Comparison of ENCODE assay signal across 19 cellular contexts in genomic region chr9:124452326-124452725, GRCh38. TPM values are rescaled to one million over a fixed set of nuclear protein-coding genes. Genes with fewer than 3 reads are reported as not detected.
"Had no signal": no experiment of that assay in that cellular context is flagged by ENCODE, and none has a peak within 500 bp of the region (broad histone marks: within the 10 kb centered on the region; RNA-seq: fewer than 3 reads in every experiment).

No MANE protein-coding gene starts in this region.

- H3K9me3 Mint-ChIP-seq: activated T-helper 17 cell treated with anti-CD3 and anti-CD28 coated beads, Interleukin-2, amount 50 U/mL, for 72 hours; natural killer cell; stimulated activated naive CD8-positive, alpha-beta T cell treated with anti-CD3 and anti-CD28 coated beads, Interleukin-15, Interleukin-2, amounts not matched to agents 100 ng/mL and 50 ng/mL, for 24 hours; type B pancreatic cell had no signal

- H3K4me1 Mint-ChIP-seq: activated T-helper 17 cell treated with anti-CD3 and anti-CD28 coated beads, Interleukin-2, amount 50 U/mL, for 72 hours; natural killer cell had no signal

- H2AFZ ChIP-seq: hepatocyte had no signal

- H3K4me2 ChIP-seq: hepatocyte had no signal

- H3K4me3 Mint-ChIP-seq: activated T-helper 17 cell treated with anti-CD3 and anti-CD28 coated beads, Interleukin-2, amount 50 U/mL, for 72 hours; natural killer cell; stimulated activated naive CD8-positive, alpha-beta T cell treated with anti-CD3 and anti-CD28 coated beads, Interleukin-15, Interleukin-2, amounts not matched to agents 100 ng/mL and 50 ng/mL, for 24 hours; type B pancreatic cell had no signal

- H3K9me3 ChIP-seq: left lung, mucosa of descending colon, psoas muscle, right lobe of liver, suprapubic skin had no signal

- H3K36me3 ChIP-seq: left lung, right lobe of liver, suprapubic skin had no signal

- DNase-seq: activated CD4-positive, alpha-beta T cell treated with anti-CD3 and anti-CD28 coated beads for 1 hour; activated CD4-positive, alpha-beta T cell treated with anti-CD3 and anti-CD28 coated beads, Interleukin-2, amount 50 U/mL, for 4 hours; activated naive CD4-positive, alpha-beta T cell treated with Interleukin-2 at 50 U/mL for 16 hours; dorsolateral prefrontal cortex; natural killer cell; psoas muscle; T-helper 9 cell had no signal

- H3K27ac Mint-ChIP-seq: activated T-helper 17 cell treated with anti-CD3 and anti-CD28 coated beads, Interleukin-2, amount 50 U/mL, for 72 hours; natural killer cell; stimulated activated naive CD8-positive, alpha-beta T cell treated with anti-CD3 and anti-CD28 coated beads, Interleukin-15, Interleukin-2, amounts not matched to agents 100 ng/mL and 50 ng/mL, for 24 hours; type B pancreatic cell had no signal

- ATAC-seq: activated T-helper 17 cell treated with anti-CD3 and anti-CD28 coated beads, Interleukin-2, amount 50 U/mL, for 72 hours; left lung; mucosa of descending colon; natural killer cell; psoas muscle; right lobe of liver had no signal

- H3K79me2 ChIP-seq: hepatocyte had no signal

- H3K27ac ChIP-seq: dorsolateral prefrontal cortex, hepatocyte, left lung, psoas muscle, right lobe of liver, suprapubic skin had no signal

- H3K4me1 ChIP-seq: psoas muscle had no signal

- H3K4me3 ChIP-seq: dorsolateral prefrontal cortex, hepatocyte, left lung, mucosa of descending colon, psoas muscle, right lobe of liver had no signal

- H3K36me3 Mint-ChIP-seq: natural killer cell, type B pancreatic cell had no signal

RNA-seq across cellular contexts. Expression of gene ADGRD2, which starts 2.1 kb away (rescaled TPM):
- total RNA-seq: activated T-helper 17 cell treated with anti-CD3 and anti-CD28 coated beads, Interleukin-2, amount 50 U/mL, for 72 hours; astrocyte; bronchial epithelial cell; hepatocyte; left lung; mucosa of descending colon; natural killer cell; omental fat pad; psoas muscle; right lobe of liver had no signal
- polyA plus RNA-seq: hepatocyte, keratinocyte, psoas muscle had no signal

RNA-seq across cellular contexts. Expression of gene NR5A1, which starts 54.9 kb away (rescaled TPM):
- total RNA-seq: activated T-helper 17 cell treated with anti-CD3 and anti-CD28 coated beads, Interleukin-2, amount 50 U/mL, for 72 hours; astrocyte; bronchial epithelial cell; natural killer cell; omental fat pad; suprapubic skin had no signal
- polyA plus RNA-seq: keratinocyte had no signal
